In the genomic region with DNA sequence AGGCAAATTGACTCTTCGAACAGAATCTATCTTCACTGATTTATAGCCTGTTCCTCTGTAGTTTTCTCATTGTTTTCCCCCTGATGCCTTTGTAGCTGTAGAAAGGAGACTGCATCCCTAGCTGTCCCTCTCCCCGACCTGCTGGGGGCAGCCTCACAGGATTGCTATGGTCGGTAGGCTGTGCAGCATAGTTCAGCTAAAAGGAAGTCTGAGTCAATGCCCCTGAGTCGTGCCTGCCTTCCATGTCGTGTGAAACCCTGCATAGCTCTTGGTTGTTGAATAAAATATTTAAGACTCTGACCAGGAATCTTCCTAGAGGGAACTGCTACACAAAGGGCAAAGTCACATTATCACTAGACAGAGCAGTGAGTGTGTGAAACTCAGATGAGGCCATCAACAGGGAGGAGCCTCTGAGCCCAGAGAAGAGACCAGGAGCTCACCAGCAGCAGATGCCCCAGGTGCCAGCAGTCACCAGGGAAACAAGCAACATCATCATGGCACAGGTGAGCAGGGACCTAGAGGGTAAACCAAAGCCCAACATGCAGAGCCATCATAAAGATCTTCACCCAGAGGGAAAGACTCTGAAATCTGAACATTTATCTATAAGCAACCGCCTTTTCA, we compare ENCODE assay signal across 17 cellular contexts.
DNase-seq lines count a peak whose midpoint lies in the region; ATAC-seq, FAIRE-seq and TF ChIP-seq lines count a peak whose summit lies in the region.
"Had no signal": no experiment of that assay in that cellular context is flagged by ENCODE, and none has a peak within 500 bp of the region (broad histone marks: within the 10 kb centered on the region; RNA-seq: fewer than 3 reads in every experiment).

No MANE protein-coding gene starts in this region.

- peaks cover 2% of the 10 kb centered on the region for H3K27me3 Mint-ChIP-seq in activated naive CD8-positive, alpha-beta T cell treated with anti-CD3 and anti-CD28 coated beads, Interleukin-2, amount 50 U/mL, for 24 hours
- peaks cover 9% of the 10 kb centered on the region for H3K27me3 Mint-ChIP-seq in activated naive CD8-positive, alpha-beta T cell treated with anti-CD3 and anti-CD28 coated beads for 36 hours

- in situ Hi-C loops in transverse colon (cut with MboI; ENCODE audit: low pct_ligation_motif_present in 1 of 4, low pct_unique_long_range_greater_than_20kb in 1 of 4, low sequenced_read_pairs in 3 of 4): no loop called here

- no peak overlapping the region for H2AFZ ChIP-seq in endothelial cell of umbilical vein (ENCODE audit: low read depth, low read length)

- H3K36me3 ChIP-seq in MG63 (no peaks in the 10 kb centered on the region), endothelial cell of umbilical vein (ENCODE audit: control insufficient read depth in 2 of 2, extremely low read depth in 1 of 2, insufficient read depth in 2 of 2, low read length in 2 of 2) (no peaks in the 10 kb centered on the region), transverse colon (no peaks in the 10 kb centered on the region)
- H3K36me3 ChIP-seq: spleen had no signal

- TF ChIP-seq CTCF in endothelial cell of umbilical vein (IDR thresholded peaks at IDR 0.05; ENCODE audit: extremely low read depth in 1 of 2, insufficient read depth in 1 of 2, low read depth in 1 of 2, low read length in 2 of 2): peak in 1 of 2 donors; percentile 3
- no peak for TF ChIP-seq CTCF in transverse colon (IDR thresholded peaks at IDR 0.05)

- POLR2A ChIA-PET in endothelial cell of umbilical vein (lab: Charles Lee): no interaction called here

- ATAC-seq in activated naive CD8-positive, alpha-beta T cell treated with anti-CD3 and anti-CD28 coated beads, Interleukin-2, amount 50 U/mL, for 24 hours: peak; percentile 77
- no peak for ATAC-seq in HG03342 (IDR thresholded peaks at IDR 0.05; ENCODE audit: unreplicated experiment)
- ATAC-seq in GM21360 (IDR thresholded peaks at IDR 0.05; ENCODE audit: unreplicated experiment): no peak
- no peak for ATAC-seq in GM21723 (IDR thresholded peaks at IDR 0.05; ENCODE audit: unreplicated experiment)
- ATAC-seq: left colon had no signal

- no peak overlapping the region for H3K27ac ChIP-seq in endothelial cell of umbilical vein (ENCODE audit: insufficient read depth, low read depth, low read length)
- H3K27ac ChIP-seq in transverse colon: no peak overlapping the region
- H3K27ac ChIP-seq: spleen had no signal

- peak; percentile 49 for FAIRE-seq in endothelial cell of umbilical vein (lab: Jason Lieb, UNC)
- FAIRE-seq: colon had no signal

- H3K9me3 Mint-ChIP-seq in activated naive CD8-positive, alpha-beta T cell treated with anti-CD3 and anti-CD28 coated beads, Interleukin-2, amount 50 U/mL, for 24 hours: peaks cover 8% of the 10 kb centered on the region
- peaks cover 2% of the 10 kb centered on the region for H3K9me3 Mint-ChIP-seq in activated naive CD8-positive, alpha-beta T cell treated with anti-CD3 and anti-CD28 coated beads for 36 hours

- no peaks in the 10 kb centered on the region for H3K36me3 Mint-ChIP-seq in activated naive CD8-positive, alpha-beta T cell treated with anti-CD3 and anti-CD28 coated beads, Interleukin-2, amount 50 U/mL, for 24 hours (ENCODE audit: low read depth)
- H3K36me3 Mint-ChIP-seq in activated naive CD8-positive, alpha-beta T cell treated with anti-CD3 and anti-CD28 coated beads for 36 hours: no peaks in the 10 kb centered on the region
- H3K36me3 Mint-ChIP-seq: type B pancreatic cell had no signal

- H3K27me3 ChIP-seq in MG63: no peaks in the 10 kb centered on the region
- H3K27me3 ChIP-seq in endothelial cell of umbilical vein (ENCODE audit: control insufficient read depth in 2 of 2, insufficient read depth in 2 of 2, low read length in 2 of 2): no peaks in the 10 kb centered on the region
- no peaks in the 10 kb centered on the region for H3K27me3 ChIP-seq in transverse colon
- H3K27me3 ChIP-seq: spleen had no signal

- no peak overlapping the region for H3K4me2 ChIP-seq in endothelial cell of umbilical vein (ENCODE audit: insufficient read depth, low read length)

- dilution Hi-C loops in endothelial cell of umbilical vein (cut with MboI; ENCODE audit: extremely low pct_ligation_motif_present, low sequenced_read_pairs): no loop called here

- BruUV-seq in endothelial cell of umbilical vein (replicated peaks; lab: Mats Ljungman, UMichigan): no TSS peak

- no peak overlapping the region for H3K9ac ChIP-seq in endothelial cell of umbilical vein (replicated peaks; ENCODE audit: extremely low read depth, insufficient read depth, low read length)

- H3K9me3 ChIP-seq in MG63 (no peaks in the 10 kb centered on the region), endothelial cell of umbilical vein (replicated peaks; ENCODE audit: control insufficient read depth, insufficient read depth, low read length) (no peaks in the 10 kb centered on the region), transverse colon (peaks cover 0 to 3% of the 10 kb centered on the region in 2 donors)

- H3K4me1 ChIP-seq in endothelial cell of umbilical vein (ENCODE audit: control insufficient read depth, extremely low read depth, insufficient read depth, low read length): no peaks in the 10 kb centered on the region
- H3K4me1 ChIP-seq in transverse colon: no peaks in the 10 kb centered on the region
- H3K4me1 ChIP-seq: spleen had no signal

- WGBS in transverse colon (ENCODE audit: low coverage in 1 of 2), 2 donors: 65 to 83% methylated on average over 1 to 6 of the region's 6 CpGs

- H4K20me1 ChIP-seq in endothelial cell of umbilical vein (replicated peaks; ENCODE audit: control insufficient read depth, extremely low read depth, insufficient read depth, low read length): no peaks in the 10 kb centered on the region

- no peak overlapping the region for H3K27ac Mint-ChIP-seq in activated naive CD8-positive, alpha-beta T cell treated with anti-CD3 and anti-CD28 coated beads, Interleukin-2, amount 50 U/mL, for 24 hours
- H3K27ac Mint-ChIP-seq in activated naive CD8-positive, alpha-beta T cell treated with anti-CD3 and anti-CD28 coated beads for 36 hours: no peak overlapping the region
- H3K27ac Mint-ChIP-seq: nephron, type B pancreatic cell had no signal

- no peak for DNase-seq in activated naive CD8-positive, alpha-beta T cell treated with anti-CD3 and anti-CD28 coated beads, Interleukin-2, amount 50 U/mL, for 24 hours
- no peak for DNase-seq in activated naive CD8-positive, alpha-beta T cell treated with anti-CD3 and anti-CD28 coated beads for 36 hours
- peak; percentile 9 for DNase-seq in MG63
- DNase-seq in endothelial cell of umbilical vein (ENCODE audit: low read depth, low spot score): peak; percentile 4
- no peak for DNase-seq in transverse colon
- DNase-seq: activated naive CD4-positive, alpha-beta T cell; GDM1; left colon; NCI-H187 treated with DMSO at 0.1 percent for 48 hours; spleen; T-helper 2 cell had no signal

- no peak overlapping the region for H3K4me3 ChIP-seq in MG63
- no peak overlapping the region for H3K4me3 ChIP-seq in endothelial cell of umbilical vein (replicated peaks in 1 of 3; ENCODE audit: insufficient read depth in 1 of 3, low read depth in 1 of 3, low read length in 3 of 3)
- H3K4me3 ChIP-seq in transverse colon: no peak overlapping the region
- H3K4me3 ChIP-seq: spleen had no signal

- intact Hi-C loops in endothelial cell of umbilical vein (cut with micrococcal nuclease) (no loop called here), transverse colon (cut with DNase I; ENCODE audit: low total_unique reads) (no loop called here)

- TF ChIP-seq POLR2A in endothelial cell of umbilical vein (IDR thresholded peaks at IDR 0.05; ENCODE audit: low read depth, low read length) (no peak), transverse colon (IDR thresholded peaks at IDR 0.05) (no peak)

- no peaks in the 10 kb centered on the region for H3K9me1 ChIP-seq in endothelial cell of umbilical vein (replicated peaks; ENCODE audit: control insufficient read depth, extremely low read depth, insufficient read depth, low read length)

- no peak for TF ChIP-seq EP300 in transverse colon (IDR thresholded peaks at IDR 0.05; ENCODE audit: low read depth)

- no peaks in the 10 kb centered on the region for H3K79me2 ChIP-seq in endothelial cell of umbilical vein (ENCODE audit: control insufficient read depth, insufficient read depth, low read length)

- CTCF ChIA-PET in endothelial cell of umbilical vein (lab: Charles Lee): no interaction called here

- no peak overlapping the region for H3K4me3 Mint-ChIP-seq in activated naive CD8-positive, alpha-beta T cell treated with anti-CD3 and anti-CD28 coated beads, Interleukin-2, amount 50 U/mL, for 24 hours
- no peak overlapping the region for H3K4me3 Mint-ChIP-seq in activated naive CD8-positive, alpha-beta T cell treated with anti-CD3 and anti-CD28 coated beads for 36 hours
- H3K4me3 Mint-ChIP-seq: nephron, type B pancreatic cell had no signal

- no peaks in the 10 kb centered on the region for H3K4me1 Mint-ChIP-seq in activated naive CD8-positive, alpha-beta T cell treated with anti-CD3 and anti-CD28 coated beads, Interleukin-2, amount 50 U/mL, for 24 hours
- no peaks in the 10 kb centered on the region for H3K4me1 Mint-ChIP-seq in activated naive CD8-positive, alpha-beta T cell treated with anti-CD3 and anti-CD28 coated beads for 36 hours
- H3K4me1 Mint-ChIP-seq: nephron had no signal

TF ChIP-seq in endothelial cell of umbilical vein, 7 proteins besides CTCF, POLR2A, EP300 and RAD21:
- TF ChIP-seq MYC (IDR thresholded peaks at IDR 0.05; ENCODE audit: low read depth, low read length) (no peak), FOS (IDR thresholded peaks at IDR 0.05; ENCODE audit: borderline replicate concordance, insufficient read depth, low read length) (no peak), EZH2 (IDR thresholded peaks at IDR 0.05; ENCODE audit: borderline replicate concordance, low read depth, low read length, severe bottlenecking) (no peak), GATA2 (IDR thresholded peaks at IDR 0.05; ENCODE audit: insufficient read depth, insufficient read length, low read depth, low read length) (no peak)
- TF ChIP-seq, protein P1, sequence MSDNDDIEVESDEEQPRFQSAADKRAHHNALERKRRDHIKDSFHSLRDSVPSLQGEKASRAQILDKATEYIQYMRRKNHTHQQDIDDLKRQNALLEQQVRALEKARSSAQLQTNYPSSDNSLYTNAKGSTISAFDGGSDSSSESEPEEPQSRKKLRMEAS (IDR thresholded peaks at IDR 0.05; ENCODE audit: insufficient read depth, insufficient read length): no peak
TF ChIP-seq in endothelial cell of umbilical vein: peak in this region for 0.

Comparison
In these comparisons a context has a peak if more than half of its experiments do, and no peak if none do; other contexts are left out.
1. DNase-seq: peak in MG63 (single experiment) and endothelial cell of umbilical vein (single experiment); none in activated naive CD8-positive, alpha-beta T cell treated with anti-CD3 and anti-CD28 coated beads, Interleukin-2, amount 50 U/mL, for 24 hours (single experiment), activated naive CD8-positive, alpha-beta T cell treated with anti-CD3 and anti-CD28 coated beads for 36 hours (single experiment) and transverse colon (single experiment).